14 cellular contexts compared by ENCODE assay signal in genomic region chr5:548256-548655, GRCh38. TPM values are rescaled to one million over a fixed set of nuclear protein-coding genes. Genes with fewer than 3 reads are reported as not detected.
DNase-seq lines count a peak whose midpoint lies in the region; ATAC-seq, FAIRE-seq and TF ChIP-seq lines count a peak whose summit lies in the region.
"Had no signal": no experiment of that assay in that cellular context is flagged by ENCODE, and none has a peak within 500 bp of the region (broad histone marks: within the 10 kb centered on the region; RNA-seq: fewer than 3 reads in every experiment).

No MANE protein-coding gene starts in this region.

- intact Hi-C loops in A673 (cut with micrococcal nuclease; ENCODE audit: unreplicated experiment): no loop called here

- no peak for TF ChIP-seq POLR2A in H54 (IDR thresholded peaks at IDR 0.05; ENCODE audit: low read depth, low read length)

- H3K4me3 ChIP-seq in astrocyte (ENCODE audit: insufficient read depth, low read depth, low read length) (no peak overlapping the region), A673 (ENCODE audit: low read depth, low read length, poor library complexity, severe bottlenecking) (no peak overlapping the region)
- H3K4me3 ChIP-seq: prostate gland, stomach had no signal

- no peaks in the 10 kb centered on the region for H3K4me1 Mint-ChIP-seq in astrocyte (ENCODE audit: low read depth, unreplicated experiment)
- peaks cover 22 to 32% (median 28%) of the 10 kb centered on the region in 3 donors for H3K4me1 Mint-ChIP-seq in naive B cell
- H3K4me1 Mint-ChIP-seq in stimulated activated memory B cell treated with anti-CD40 and anti-IgM and Interleukin-4, amounts not matched to agents 10 μg/mL and 1 μg/mL and 100 μg/mL, for 72 hours: peaks cover 12% of the 10 kb centered on the region
- H3K4me1 Mint-ChIP-seq in type B pancreatic cell (ENCODE audit: unreplicated experiment): no peaks in the 10 kb centered on the region

- H3K27me3 Mint-ChIP-seq in astrocyte (ENCODE audit: low read depth, unreplicated experiment): peaks cover 38% of the 10 kb centered on the region
- peaks cover 34 to 56% (median 34%) of the 10 kb centered on the region in 3 donors for H3K27me3 Mint-ChIP-seq in naive B cell
- H3K27me3 Mint-ChIP-seq in stimulated activated memory B cell treated with anti-CD40 and anti-IgM and Interleukin-4, amounts not matched to agents 10 μg/mL and 1 μg/mL and 100 μg/mL, for 72 hours: peaks cover 62% of the 10 kb centered on the region
- H3K27me3 Mint-ChIP-seq in type B pancreatic cell: peaks cover 25% of the 10 kb centered on the region

- CTCF ChIA-PET in A673 (lab: Charles Lee): no interaction called here

- H2AFZ ChIP-seq in astrocyte (ENCODE audit: low read depth, low read length): no peak overlapping the region

- no peak overlapping the region for H3K27ac ChIP-seq in astrocyte (ENCODE audit: low read depth, low read length)
- no peak overlapping the region for H3K27ac ChIP-seq in A673 (ENCODE audit: low read depth, low read length, poor library complexity, severe bottlenecking)
- H3K27ac ChIP-seq: epithelial cell of prostate, prostate gland, stomach had no signal

- no peak for TF ChIP-seq CTCF in astrocyte (IDR thresholded peaks at IDR 0.05; ENCODE audit: insufficient read depth, low read depth, low read length)
- TF ChIP-seq CTCF in A673 (conservative IDR thresholded peaks at IDR 0.05; ENCODE audit: low read depth, low read length): no peak
- TF ChIP-seq CTCF in type B pancreatic cell (conservative IDR thresholded peaks at IDR 0.05): no peak

- H3K9ac ChIP-seq in astrocyte (ENCODE audit: low read length): no peak overlapping the region
- H3K9ac ChIP-seq: SK-N-SH had no signal

- H3K9me3 ChIP-seq in astrocyte (ENCODE audit: insufficient read depth, low read depth, low read length): no peaks in the 10 kb centered on the region
- H3K9me3 ChIP-seq in A673 (ENCODE audit: low read depth, low read length, poor library complexity, severe bottlenecking): no peaks in the 10 kb centered on the region
- H3K9me3 ChIP-seq: prostate gland, SK-N-SH, stomach had no signal

- no peak for FAIRE-seq in H54 (lab: Jason Lieb, UNC)
- no peak for FAIRE-seq in astrocyte (lab: Jason Lieb, UNC)

- H3K27me3 ChIP-seq in astrocyte (ENCODE audit: insufficient read depth, low read length) (no peaks in the 10 kb centered on the region), A673 (replicated peaks; ENCODE audit: insufficient read depth, low read depth, low read length, poor library complexity) (peaks cover 26% of the 10 kb centered on the region)

- in situ Hi-C loops in ACHN (cut with HindIII; ENCODE audit: low pct_ligation_motif_present, low pct_unique_long_range_greater_than_20kb, low sequenced_read_pairs): no loop called here

- DNase-seq in ACHN (peak; percentile 10), H54 (ENCODE audit: insufficient read length, low spot score) (peak; percentile 75), astrocyte (ENCODE audit: low read depth) (no peak), naive B cell (peak; percentile 39), A673 (ENCODE audit: low spot score) (no peak), type B pancreatic cell (ENCODE audit: extremely low spot score, unreplicated experiment) (no peak)
- DNase-seq: mesendoderm, SK-N-SH, stomach had no signal

- POLR2A ChIA-PET in A673 (lab: Charles Lee; ENCODE audit: low non-redundant PET): no interaction called here

- no TSS peak for BruUV-seq in A673 (replicated peaks; lab: Mats Ljungman, UMichigan)

- H3K4me3 Mint-ChIP-seq in astrocyte (ENCODE audit: unreplicated experiment): peak overlapping the region; percentile 28
- peak overlapping the region in 1 of 8 donors; percentile 30 for H3K4me3 Mint-ChIP-seq in naive B cell
- no peak overlapping the region for H3K4me3 Mint-ChIP-seq in stimulated activated memory B cell treated with anti-CD40 and anti-IgM and Interleukin-4, amounts not matched to agents 10 μg/mL and 1 μg/mL and 100 μg/mL, for 72 hours
- H3K4me3 Mint-ChIP-seq in type B pancreatic cell: no peak overlapping the region
- H3K4me3 Mint-ChIP-seq: CD4-positive, alpha-beta T cell had no signal

- H3K36me3 ChIP-seq in astrocyte (ENCODE audit: insufficient read depth, low read length) (no peaks in the 10 kb centered on the region), A673 (ENCODE audit: insufficient read depth, low read length, poor library complexity, severe bottlenecking) (no peaks in the 10 kb centered on the region)
- H3K36me3 ChIP-seq: prostate gland, stomach had no signal

- H3K36me3 Mint-ChIP-seq in astrocyte (ENCODE audit: low read depth, unreplicated experiment) (no peaks in the 10 kb centered on the region), naive B cell (peaks cover 0 to 16% of the 10 kb centered on the region in 2 donors), type B pancreatic cell (no peaks in the 10 kb centered on the region)
- peaks cover 10% of the 10 kb centered on the region for H3K36me3 Mint-ChIP-seq in stimulated activated memory B cell treated with anti-CD40 and anti-IgM and Interleukin-4, amounts not matched to agents 10 μg/mL and 1 μg/mL and 100 μg/mL, for 72 hours

- H3K27ac Mint-ChIP-seq in astrocyte (ENCODE audit: unreplicated experiment): no peak overlapping the region
- H3K27ac Mint-ChIP-seq in naive B cell: peak overlapping the region in 5 of 6 donors; percentile 5 to 82 (median 53)
- H3K27ac Mint-ChIP-seq in stimulated activated memory B cell treated with anti-CD40 and anti-IgM and Interleukin-4, amounts not matched to agents 10 μg/mL and 1 μg/mL and 100 μg/mL, for 72 hours: no peak overlapping the region
- H3K27ac Mint-ChIP-seq in type B pancreatic cell: no peak overlapping the region
- H3K27ac Mint-ChIP-seq: CD4-positive, alpha-beta T cell had no signal

- ATAC-seq in naive B cell (ENCODE audit: low read depth in 2 of 2): peak; percentile 19
- ATAC-seq in HG02763 (IDR thresholded peaks at IDR 0.05; ENCODE audit: unreplicated experiment): no peak
- ATAC-seq in stimulated activated memory B cell treated with anti-CD40 and anti-IgM and Interleukin-4, amounts not matched to agents 10 μg/mL and 1 μg/mL and 100 μg/mL, for 72 hours: no peak

- H4K20me1 ChIP-seq in astrocyte (ENCODE audit: insufficient read depth, low read length): no peaks in the 10 kb centered on the region

- no peak overlapping the region for H3K4me2 ChIP-seq in astrocyte (ENCODE audit: low read length)
- H3K4me2 ChIP-seq: SK-N-SH had no signal

- H3K9me3 Mint-ChIP-seq in astrocyte (ENCODE audit: unreplicated experiment): peaks cover 3% of the 10 kb centered on the region
- H3K9me3 Mint-ChIP-seq in naive B cell: peaks cover 0 to 11% (median 7%) of the 10 kb centered on the region in 7 donors
- peaks cover 19% of the 10 kb centered on the region for H3K9me3 Mint-ChIP-seq in stimulated activated memory B cell treated with anti-CD40 and anti-IgM and Interleukin-4, amounts not matched to agents 10 μg/mL and 1 μg/mL and 100 μg/mL, for 72 hours
- no peaks in the 10 kb centered on the region for H3K9me3 Mint-ChIP-seq in type B pancreatic cell
- H3K9me3 Mint-ChIP-seq: CD4-positive, alpha-beta T cell had no signal

- no peaks in the 10 kb centered on the region for H3K79me2 ChIP-seq in astrocyte (ENCODE audit: insufficient read depth, low read length)

- H3K4me1 ChIP-seq in astrocyte (ENCODE audit: insufficient read depth, low read length): no peaks in the 10 kb centered on the region
- H3K4me1 ChIP-seq in A673 (ENCODE audit: insufficient read depth, low read length, poor library complexity, severe bottlenecking): no peaks in the 10 kb centered on the region
- H3K4me1 ChIP-seq: prostate gland had no signal

RNA-seq across cellular contexts. Expression of gene SLC9A3, which starts 24.0 kb away (rescaled TPM):
- 1.0 and 1.1 TPM in 2 replicates for total RNA-seq in astrocyte
- polyA plus RNA-seq in naive B cell (ENCODE audit: low read depth in 6 of 6): 1 to 10 TPM in 5 of 6 donors, under 1 TPM in 1; 0.84 to 2.1 (median 1.6) TPM
- 1.6 and 1.9 TPM in 2 replicates for total RNA-seq in A673 (2021)
- 6.4 and 8.0 TPM in 2 replicates for total RNA-seq in type B pancreatic cell (ENCODE audit: low replicate concordance)

Comparison
In these comparisons a context has a peak if more than half of its experiments do, and no peak if none do; other contexts are left out.
1. DNase-seq: peak in ACHN (single experiment), H54 (single experiment) and naive B cell (single experiment); none in astrocyte (single experiment), A673 (single experiment) and type B pancreatic cell (single experiment).
2. H3K27ac Mint-ChIP-seq: peak in naive B cell (5 of 6); none in astrocyte (single experiment), stimulated activated memory B cell treated with anti-CD40 and anti-IgM and Interleukin-4, amounts not matched to agents 10 μg/mL and 1 μg/mL and 100 μg/mL, for 72 hours (single experiment) and type B pancreatic cell (single experiment).
3. ATAC-seq: peak in naive B cell (2 of 2); none in HG02763 (single experiment) and stimulated activated memory B cell treated with anti-CD40 and anti-IgM and Interleukin-4, amounts not matched to agents 10 μg/mL and 1 μg/mL and 100 μg/mL, for 72 hours (single experiment).